In the genomic region with DNA sequence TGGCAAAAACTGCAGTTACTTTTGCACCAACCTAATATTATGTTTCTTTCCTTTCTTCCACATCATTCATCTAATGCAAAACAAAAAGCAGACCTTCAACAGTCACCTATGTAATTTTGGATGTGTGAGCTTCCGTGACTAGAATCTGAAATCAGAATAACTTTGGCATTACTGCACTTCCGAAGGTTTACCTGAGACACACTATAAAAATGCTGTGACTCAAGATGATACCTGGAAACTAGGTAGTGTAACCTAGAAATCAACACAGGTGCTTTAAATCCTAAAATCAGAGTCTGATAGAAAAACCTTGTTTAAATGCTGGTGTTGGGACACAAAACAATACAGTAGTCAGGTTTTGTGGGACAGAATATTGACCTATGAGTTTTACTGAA, we compare ENCODE assay signal across 1 cellular context.
TF ChIP-seq lines count a peak whose summit lies in the region.

No MANE protein-coding gene starts in this region.

TF ChIP-seq in HepG2, 621 proteins besides CTCF, POLR2A, EP300 and RAD21:
- TF ChIP-seq EED (CRISPR knock-in tag; IDR thresholded peaks at IDR 0.05) (no peak), ATF7 (IDR thresholded peaks at IDR 0.05) (no peak), ATF7 (CRISPR knock-in tag; IDR thresholded peaks at IDR 0.05) (no peak), SMAD3 (CRISPR knock-in tag; IDR thresholded peaks at IDR 0.05) (no peak), ZNF430 (CRISPR knock-in tag; IDR thresholded peaks at IDR 0.05) (no peak), ZNF558 (CRISPR knock-in tag; IDR thresholded peaks at IDR 0.05; ENCODE audit: borderline replicate concordance) (no peak), ZNF138 (CRISPR knock-in tag; IDR thresholded peaks at IDR 0.05; ENCODE audit: low read depth) (no peak), HDAC6 (IDR thresholded peaks at IDR 0.05; ENCODE audit: low read depth, low read length) (no peak), SRY (CRISPR knock-in tag; IDR thresholded peaks at IDR 0.05) (no peak)
- TF ChIP-seq, protein P1, sequence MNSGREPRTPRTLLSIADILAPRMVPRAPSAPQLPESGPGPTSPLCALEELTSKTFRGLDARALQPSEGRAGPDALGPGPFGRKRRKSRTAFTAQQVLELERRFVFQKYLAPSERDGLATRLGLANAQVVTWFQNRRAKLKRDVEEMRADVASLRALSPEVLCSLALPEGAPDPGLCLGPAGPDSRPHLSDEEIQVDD (CRISPR knock-in tag; IDR thresholded peaks at IDR 0.05; ENCODE audit: borderline replicate concordance), result no peak
- TF ChIP-seq, protein P2, sequence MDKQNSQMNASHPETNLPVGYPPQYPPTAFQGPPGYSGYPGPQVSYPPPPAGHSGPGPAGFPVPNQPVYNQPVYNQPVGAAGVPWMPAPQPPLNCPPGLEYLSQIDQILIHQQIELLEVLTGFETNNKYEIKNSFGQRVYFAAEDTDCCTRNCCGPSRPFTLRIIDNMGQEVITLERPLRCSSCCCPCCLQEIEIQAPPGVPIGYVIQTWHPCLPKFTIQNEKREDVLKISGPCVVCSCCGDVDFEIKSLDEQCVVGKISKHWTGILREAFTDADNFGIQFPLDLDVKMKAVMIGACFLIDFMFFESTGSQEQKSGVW (CRISPR knock-in tag; IDR thresholded peaks at IDR 0.05; ENCODE audit: borderline replicate concordance), result no peak
- TF ChIP-seq, protein P3, sequence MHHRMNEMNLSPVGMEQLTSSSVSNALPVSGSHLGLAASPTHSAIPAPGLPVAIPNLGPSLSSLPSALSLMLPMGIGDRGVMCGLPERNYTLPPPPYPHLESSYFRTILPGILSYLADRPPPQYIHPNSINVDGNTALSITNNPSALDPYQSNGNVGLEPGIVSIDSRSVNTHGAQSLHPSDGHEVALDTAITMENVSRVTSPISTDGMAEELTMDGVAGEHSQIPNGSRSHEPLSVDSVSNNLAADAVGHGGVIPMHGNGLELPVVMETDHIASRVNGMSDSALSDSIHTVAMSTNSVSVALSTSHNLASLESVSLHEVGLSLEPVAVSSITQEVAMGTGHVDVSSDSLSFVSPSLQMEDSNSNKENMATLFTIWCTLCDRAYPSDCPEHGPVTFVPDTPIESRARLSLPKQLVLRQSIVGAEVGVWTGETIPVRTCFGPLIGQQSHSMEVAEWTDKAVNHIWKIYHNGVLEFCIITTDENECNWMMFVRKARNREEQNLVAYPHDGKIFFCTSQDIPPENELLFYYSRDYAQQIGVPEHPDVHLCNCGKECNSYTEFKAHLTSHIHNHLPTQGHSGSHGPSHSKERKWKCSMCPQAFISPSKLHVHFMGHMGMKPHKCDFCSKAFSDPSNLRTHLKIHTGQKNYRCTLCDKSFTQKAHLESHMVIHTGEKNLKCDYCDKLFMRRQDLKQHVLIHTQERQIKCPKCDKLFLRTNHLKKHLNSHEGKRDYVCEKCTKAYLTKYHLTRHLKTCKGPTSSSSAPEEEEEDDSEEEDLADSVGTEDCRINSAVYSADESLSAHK (CRISPR knock-in tag; IDR thresholded peaks at IDR 0.05; ENCODE audit: borderline replicate concordance), result no peak
- TF ChIP-seq, protein P4, sequence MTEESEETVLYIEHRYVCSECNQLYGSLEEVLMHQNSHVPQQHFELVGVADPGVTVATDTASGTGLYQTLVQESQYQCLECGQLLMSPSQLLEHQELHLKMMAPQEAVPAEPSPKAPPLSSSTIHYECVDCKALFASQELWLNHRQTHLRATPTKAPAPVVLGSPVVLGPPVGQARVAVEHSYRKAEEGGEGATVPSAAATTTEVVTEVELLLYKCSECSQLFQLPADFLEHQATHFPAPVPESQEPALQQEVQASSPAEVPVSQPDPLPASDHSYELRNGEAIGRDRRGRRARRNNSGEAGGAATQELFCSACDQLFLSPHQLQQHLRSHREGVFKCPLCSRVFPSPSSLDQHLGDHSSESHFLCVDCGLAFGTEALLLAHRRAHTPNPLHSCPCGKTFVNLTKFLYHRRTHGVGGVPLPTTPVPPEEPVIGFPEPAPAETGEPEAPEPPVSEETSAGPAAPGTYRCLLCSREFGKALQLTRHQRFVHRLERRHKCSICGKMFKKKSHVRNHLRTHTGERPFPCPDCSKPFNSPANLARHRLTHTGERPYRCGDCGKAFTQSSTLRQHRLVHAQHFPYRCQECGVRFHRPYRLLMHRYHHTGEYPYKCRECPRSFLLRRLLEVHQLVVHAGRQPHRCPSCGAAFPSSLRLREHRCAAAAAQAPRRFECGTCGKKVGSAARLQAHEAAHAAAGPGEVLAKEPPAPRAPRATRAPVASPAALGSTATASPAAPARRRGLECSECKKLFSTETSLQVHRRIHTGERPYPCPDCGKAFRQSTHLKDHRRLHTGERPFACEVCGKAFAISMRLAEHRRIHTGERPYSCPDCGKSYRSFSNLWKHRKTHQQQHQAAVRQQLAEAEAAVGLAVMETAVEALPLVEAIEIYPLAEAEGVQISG (CRISPR knock-in tag; IDR thresholded peaks at IDR 0.05), result no peak
- TF ChIP-seq, protein P5, sequence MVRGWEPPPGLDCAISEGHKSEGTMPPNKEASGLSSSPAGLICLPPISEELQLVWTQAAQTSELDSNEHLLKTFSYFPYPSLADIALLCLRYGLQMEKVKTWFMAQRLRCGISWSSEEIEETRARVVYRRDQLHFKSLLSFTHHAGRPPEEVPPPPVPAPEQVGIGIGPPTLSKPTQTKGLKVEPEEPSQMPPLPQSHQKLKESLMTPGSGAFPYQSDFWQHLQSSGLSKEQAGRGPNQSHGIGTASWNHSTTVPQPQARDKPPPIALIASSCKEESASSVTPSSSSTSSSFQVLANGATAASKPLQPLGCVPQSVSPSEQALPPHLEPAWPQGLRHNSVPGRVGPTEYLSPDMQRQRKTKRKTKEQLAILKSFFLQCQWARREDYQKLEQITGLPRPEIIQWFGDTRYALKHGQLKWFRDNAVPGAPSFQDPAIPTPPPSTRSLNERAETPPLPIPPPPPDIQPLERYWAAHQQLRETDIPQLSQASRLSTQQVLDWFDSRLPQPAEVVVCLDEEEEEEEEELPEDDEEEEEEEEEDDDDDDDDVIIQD (CRISPR knock-in tag; IDR thresholded peaks at IDR 0.05; ENCODE audit: low read depth), result no peak
